Comparison of ENCODE assay signal across 27 cellular contexts in the genomic region with DNA sequence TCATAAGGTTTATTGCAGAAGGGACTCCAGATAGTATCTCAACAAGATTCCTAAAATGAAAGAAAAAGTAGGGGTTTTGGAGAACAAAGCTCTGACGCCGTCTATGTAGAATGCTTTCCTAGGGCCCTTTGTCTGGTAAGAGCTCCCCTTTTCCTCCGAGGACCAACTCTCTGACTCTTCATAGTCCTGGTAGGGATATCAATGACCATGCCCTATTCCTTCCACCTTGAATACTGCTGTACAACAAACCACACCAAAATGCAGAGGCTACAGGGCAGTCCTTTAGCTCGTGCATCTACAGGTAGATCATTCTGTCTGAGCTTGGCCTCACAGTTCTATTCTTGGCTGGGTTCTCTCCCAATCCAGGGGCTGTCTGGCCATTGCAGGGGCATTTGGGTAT.
"Had no signal": no experiment of that assay in that cellular context is flagged by ENCODE, and none has a peak within 500 bp of the region (broad histone marks: within the 10 kb centered on the region; RNA-seq: fewer than 3 reads in every experiment).

No MANE protein-coding gene starts in this region.

- H3K27me3 ChIP-seq: stomach, suprapubic skin, testis, thyroid gland, tibial nerve, transverse colon, upper lobe of left lung, upper lobe of right lung, uterus, vagina had no signal

- H3K4me3 ChIP-seq: stomach, suprapubic skin, testis, thoracic aorta, thyroid gland, tibial artery, tibial nerve, transverse colon, upper lobe of left lung, upper lobe of right lung, uterus, vagina had no signal

- H3K36me3 ChIP-seq: stomach, suprapubic skin, thoracic aorta, thyroid gland, tibial artery, tibial nerve, transverse colon, upper lobe of left lung, upper lobe of right lung, uterus, vagina had no signal

- ATAC-seq: stimulated activated effector memory CD8-positive, alpha-beta T cell treated with anti-CD3 and anti-CD28 coated beads, Interleukin-12 subunit alpha, Interleukin-12 subunit beta, amount 100 ng/mL, for 72 hours; stimulated activated memory B cell treated with anti-CD40 and anti-IgM and Interleukin-4, amounts not matched to agents 10 μg/mL and 1 μg/mL and 100 μg/mL, for 72 hours; stimulated activated naive B cell treated with anti-CD40 and anti-IgM and Interleukin-4, amounts not matched to agents 10 μg/mL and 1 μg/mL and 100 μg/mL, for 72 hours; stimulated activated naive CD8-positive, alpha-beta T cell treated with anti-CD3 and anti-CD28 coated beads, Interleukin-15, amount 100 ng/mL, for 72 hours; stimulated activated naive CD8-positive, alpha-beta T cell treated with anti-CD3 and anti-CD28 coated beads, Interleukin-15, Interleukin-2, amounts not matched to agents 100 U/mL and 50 U/mL, for 24 hours; upper lobe of right lung had no signal

- H3K9me3 ChIP-seq: stomach, suprapubic skin, testis, thoracic aorta, thyroid gland, tibial artery, tibial nerve, transverse colon, upper lobe of left lung, upper lobe of right lung, uterus, vagina had no signal

- H3K27ac ChIP-seq: stomach, suprapubic skin, testis, thoracic aorta, thyroid gland, tibial artery, tibial nerve, transverse colon, upper lobe of left lung, upper lobe of right lung, uterus, vagina had no signal

- H3K4me1 ChIP-seq: stomach, testis, thyroid gland, tibial artery, tibial nerve, upper lobe of left lung, upper lobe of right lung, uterus, vagina had no signal

- DNase-seq: stimulated activated CD4-positive, alpha-beta T cell treated with anti-CD3 and anti-CD28 coated beads, Interleukin-2, amount 100 ng/mL, for 48 hours; stimulated activated CD4-positive, alpha-beta T cell treated with anti-CD3 and anti-CD28 coated beads, Interleukin-4, amount 100 ng/mL, for 1 hour; stimulated activated CD4-positive, alpha-beta T cell treated with anti-CD3 and anti-CD28 coated beads, Interleukin-4, amount 100 ng/mL, for 24 hours; stimulated activated CD4-positive, alpha-beta T cell treated with anti-CD3 and anti-CD28 coated beads, Interleukin-4, amount 100 ng/mL, for 4 hours; stimulated activated CD8-positive, alpha-beta memory T cell treated with anti-CD3 and anti-CD28 coated beads, Interleukin-4, amount 100 ng/mL, for 48 hours; stimulated activated naive B cell treated with anti-CD40 and anti-IgM and Interleukin-4, amounts not matched to agents 10 μg/mL and 1 μg/mL and 100 μg/mL, for 72 hours; stimulated activated naive CD4-positive, alpha-beta T cell; stimulated activated naive CD4-positive, alpha-beta T cell treated with Interleukin-2 at 50 U/mL for 16 hours; stimulated activated naive CD8-positive, alpha-beta T cell treated with anti-CD3 and anti-CD28 coated beads, Interleukin-15, amount 100 ng/mL, for 72 hours; stimulated activated naive CD8-positive, alpha-beta T cell treated with anti-CD3 and anti-CD28 coated beads, Interleukin-15, Interleukin-2, amounts not matched to agents 100 U/mL and 50 U/mL, for 24 hours; stomach; substantia nigra; testis; thyroid gland; tibial artery; transverse colon; trophoblast cell; upper lobe of left lung; upper lobe of right lung; uterus had no signal

- FAIRE-seq: urothelium cell line had no signal
